In the genomic region with DNA sequence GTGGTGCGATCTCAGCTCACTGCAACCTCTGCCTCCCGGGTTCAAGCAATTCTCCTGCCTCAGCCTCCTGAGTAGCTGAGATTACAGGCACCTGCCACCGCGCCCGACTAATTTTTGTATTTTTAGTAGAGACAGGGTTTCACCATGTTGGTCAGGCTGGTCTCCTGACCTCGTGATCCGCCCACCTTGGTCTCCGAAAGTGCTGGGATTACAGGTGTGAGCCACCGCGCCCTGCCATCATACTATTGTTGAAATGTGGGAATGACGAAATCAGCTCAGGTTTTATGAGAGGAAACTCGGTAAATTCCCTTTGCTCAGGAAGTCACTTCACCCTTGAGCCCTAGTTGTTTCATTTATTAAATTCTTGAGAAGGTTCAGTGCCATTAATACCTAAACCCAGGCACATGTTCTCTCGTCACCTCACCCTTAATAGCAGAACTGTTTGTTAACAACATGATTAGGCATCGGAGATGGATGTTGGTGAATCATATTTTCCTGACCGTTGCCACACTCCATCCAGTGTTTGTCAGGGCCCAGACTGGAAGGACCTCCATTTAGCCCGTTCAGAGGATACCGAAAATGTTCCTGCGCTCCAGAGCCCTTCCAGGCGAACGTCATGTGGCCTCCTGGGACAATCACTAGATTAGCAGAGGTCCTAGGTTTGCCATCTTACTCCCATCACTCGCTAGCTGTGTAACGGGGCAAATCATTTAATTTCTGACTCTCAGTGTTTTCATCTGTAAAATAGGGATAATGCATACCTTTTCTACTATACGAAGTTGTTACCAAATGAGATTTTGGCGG, we compare ENCODE assay signal across 8 cellular contexts. TPM values are rescaled to one million over a fixed set of nuclear protein-coding genes. Genes with fewer than 3 reads are reported as not detected.
DNase-seq lines count a peak whose midpoint lies in the region; ATAC-seq lines count a peak whose summit lies in the region.

No MANE protein-coding gene starts in this region.

- H3K36me3 ChIP-seq in MG63 = peaks cover 44% of the 10 kb centered on the region

- no peaks in the 10 kb centered on the region for H3K27me3 Mint-ChIP-seq in activated T-cell treated with anti-CD3 and anti-CD28 coated beads, Interleukin-2, amount 50 U/mL, for 4 hours (ENCODE audit: low read depth)

- H3K4me3 ChIP-seq in MG63 = no peak overlapping the region

- peaks cover 19% of the 10 kb centered on the region for H3K9me3 ChIP-seq in MG63

- peaks cover 19% of the 10 kb centered on the region for H3K36me3 Mint-ChIP-seq in activated T-cell treated with anti-CD3 and anti-CD28 coated beads, Interleukin-2, amount 50 U/mL, for 4 hours (ENCODE audit: insufficient read depth)

- H3K9me3 Mint-ChIP-seq in activated T-cell treated with anti-CD3 and anti-CD28 coated beads, Interleukin-2, amount 50 U/mL, for 4 hours = no peaks in the 10 kb centered on the region

- no peaks in the 10 kb centered on the region for H3K27me3 ChIP-seq in MG63

- H3K4me1 Mint-ChIP-seq in activated T-cell treated with anti-CD3 and anti-CD28 coated beads, Interleukin-2, amount 50 U/mL, for 4 hours (ENCODE audit: low read depth) = peaks cover 62% of the 10 kb centered on the region

- peak; percentile 77 for DNase-seq in activated effector memory CD4-positive, alpha-beta T cell treated with anti-CD3 and anti-CD28 coated beads, Interleukin-2, amount 50 U/mL, for 16 hours
- DNase-seq in activated effector memory CD4-positive, alpha-beta T cell treated with Interleukin-2 at 50 U/mL for 16 hours = no peak
- DNase-seq in activated T-cell treated with anti-CD3 and anti-CD28 coated beads, Interleukin-2, amount 50 U/mL, for 4 hours = no peak
- DNase-seq in renal cortical epithelial cell (ENCODE audit: low read depth) (peak; percentile 98), COLO829 (ENCODE audit: low spot score) (no peak), MG63 (no peak), AG08396 (ENCODE audit: low spot score) (no peak)

- peak overlapping the region; percentile 82 for H3K4me3 Mint-ChIP-seq in activated T-cell treated with anti-CD3 and anti-CD28 coated beads, Interleukin-2, amount 50 U/mL, for 4 hours

- peak; percentile 48 for ATAC-seq in HG02884 (IDR thresholded peaks at IDR 0.05; ENCODE audit: unreplicated experiment)
- peak; percentile 25 to 44 for ATAC-seq in activated T-cell treated with anti-CD3 and anti-CD28 coated beads, Interleukin-2, amount 50 U/mL, for 4 hours

RNA-seq across cellular contexts. Expression of gene CREBRF, which starts 20.0 kb away (rescaled TPM):
- 10 to 100 TPM in 2 of 3 donors, 1 to 10 TPM in 1; 7.2 to 11.7 (median 10.1) TPM for total RNA-seq in activated T-cell treated with anti-CD3 and anti-CD28 coated beads, Interleukin-2, amount 50 U/mL, for 4 hours
- total RNA-seq in renal cortical epithelial cell = 8.0 and 22.9 TPM in 2 replicates
- 4.3 and 9.2 TPM in 2 replicates for total RNA-seq in MG63 (2014; rRNA removed; shearing (Covaris generic); ENCODE audit: low replicate concordance)

RNA-seq across cellular contexts. Expression of gene ATP6V0E1, which starts 52.5 kb away (rescaled TPM):
- 100 to 1,000 TPM; 196 to 234 (median 209) TPM for total RNA-seq in activated T-cell treated with anti-CD3 and anti-CD28 coated beads, Interleukin-2, amount 50 U/mL, for 4 hours
- total RNA-seq in renal cortical epithelial cell = 282 and 284 TPM in 2 replicates
- 296 and 325 TPM in 2 replicates for total RNA-seq in MG63 (2014; rRNA removed; shearing (Covaris generic); ENCODE audit: low replicate concordance)

Comparison
In these comparisons a context has a peak if more than half of its experiments do, and no peak if none do; other contexts are left out.
1. DNase-seq: peak in activated effector memory CD4-positive, alpha-beta T cell treated with anti-CD3 and anti-CD28 coated beads, Interleukin-2, amount 50 U/mL, for 16 hours (single experiment) and renal cortical epithelial cell (single experiment); none in activated effector memory CD4-positive, alpha-beta T cell treated with Interleukin-2 at 50 U/mL for 16 hours (single experiment), activated T-cell treated with anti-CD3 and anti-CD28 coated beads, Interleukin-2, amount 50 U/mL, for 4 hours (single experiment), COLO829 (single experiment), MG63 (single experiment) and AG08396 (single experiment).